12 cellular contexts compared by ENCODE assay signal in genomic region chr10:44992070-44992731, GRCh38. TPM values are rescaled to one million over a fixed set of nuclear protein-coding genes. Genes with fewer than 3 reads are reported as not detected.
DNase-seq lines count a peak whose midpoint lies in the region; ATAC-seq lines count a peak whose summit lies in the region.
"Had no signal": no experiment of that assay in that cellular context is flagged by ENCODE, and none has a peak within 500 bp of the region (broad histone marks: within the 10 kb centered on the region; RNA-seq: fewer than 3 reads in every experiment).

No MANE protein-coding gene starts in this region.

- no peak overlapping the region for H3K9ac ChIP-seq in GM23248

- no peak overlapping the region for H3K4me3 ChIP-seq in right cardiac atrium (ENCODE audit: low read length)
- no peak overlapping the region for H3K4me3 ChIP-seq in aorta (ENCODE audit: low read length in 2 of 2)
- no peak overlapping the region for H3K4me3 ChIP-seq in GM23248

- no peaks in the 10 kb centered on the region for H3K9me2 ChIP-seq in GM23248 (ENCODE audit: insufficient read depth)

- H3K4me2 ChIP-seq in GM23248 (ENCODE audit: unreplicated experiment), result no peak overlapping the region

- H2AFZ ChIP-seq in GM23248, result no peak overlapping the region

- peaks cover 10% of the 10 kb centered on the region for H3F3A ChIP-seq in GM23248 (ENCODE audit: insufficient read depth)

- intact Hi-C loops in Right ventricle myocardium superior (cut with DNase I) (loop anchor here (5.0 kb wide), 1 partner anchor 60 kb away; no protein-coding TSS in a partner anchor), left cardiac atrium (cut with DNase I) (no loop called here), right cardiac atrium (cut with DNase I) (no loop called here), posterior vena cava (cut with DNase I) (no loop called here), aorta (cut with DNase I) (no loop called here)

- DNase-seq in Right ventricle myocardium superior, result peak; percentile 81
- no peak for DNase-seq in left cardiac atrium
- DNase-seq in right cardiac atrium, result peak in 2 of 3 donors; percentile 57 to 63
- peak; percentile 74 for DNase-seq in posterior vena cava (ENCODE audit: low spot score)
- peak; percentile 57 to 76 for DNase-seq in aorta
- DNase-seq in GM23248, result no peak
- no peak for DNase-seq in NCI-H2107 (lab: John Stamatoyannopoulos, UW)
- no peak for DNase-seq in NCI-H1092 treated with DMSO at 0.1 percent for 48 hours (lab: John Stamatoyannopoulos, UW)
- DNase-seq: effector memory CD4-positive, alpha-beta T cell; GDM1; RPMI8226; WERI-Rb-1 had no signal

- WGBS in right cardiac atrium, result 74% methylated on average over 11 of the region's 11 CpGs
- 20 to 23% methylated on average over 11 of the region's 11 CpGs for WGBS in aorta, 2 donors
- WGBS in GM23248 (ENCODE audit: low coverage in 1 of 2, low lambda C conversion rate in 2 of 2, missing lambda C conversion rate in 2 of 2), 2 experiments, result 82 to 83% methylated on average over 11 of the region's 11 CpGs

- no peaks in the 10 kb centered on the region for H3K36me3 ChIP-seq in aorta (ENCODE audit: control insufficient read depth in 1 of 2, insufficient read depth in 2 of 2, low read length in 1 of 2)
- H3K36me3 ChIP-seq in GM23248 (ENCODE audit: low read depth), result no peaks in the 10 kb centered on the region
- H3K36me3 ChIP-seq: WERI-Rb-1 had no signal

- in situ Hi-C loops in GM23248 (cut with MboI), result loop anchor here (25.0 kb wide), 1 partner anchor 1330 kb away; no protein-coding TSS in a partner anchor

- no peaks in the 10 kb centered on the region for H4K20me1 ChIP-seq in GM23248 (ENCODE audit: insufficient read depth)

- ATAC-seq in Right ventricle myocardium superior (ENCODE audit: poor library complexity), result peak; percentile 25
- no peak for ATAC-seq in left cardiac atrium
- ATAC-seq in right cardiac atrium, result no peak
- peak; percentile 0 for ATAC-seq in aorta (ENCODE audit: low FRiP score)

- H3K27me3 ChIP-seq in right cardiac atrium (ENCODE audit: control insufficient read depth, insufficient read depth) (no peaks in the 10 kb centered on the region), aorta (ENCODE audit: control insufficient read depth in 1 of 2, insufficient read depth in 2 of 2, low read length in 1 of 2) (no peaks in the 10 kb centered on the region), GM23248 (replicated peaks; ENCODE audit: insufficient read depth) (no peaks in the 10 kb centered on the region)

- H3K9me3 ChIP-seq in right cardiac atrium (ENCODE audit: control insufficient read depth, low read length) (no peaks in the 10 kb centered on the region), aorta (ENCODE audit: control insufficient read depth, low read length) (no peaks in the 10 kb centered on the region), GM23248 (ENCODE audit: low read depth) (no peaks in the 10 kb centered on the region)

- H3K27ac ChIP-seq in right cardiac atrium (ENCODE audit: low read length) (peak overlapping the region; percentile 54), aorta (ENCODE audit: low read depth in 1 of 2, low read length in 2 of 2) (peak overlapping the region in 1 of 2 donors; percentile 39), GM23248 (no peak overlapping the region)
- H3K27ac ChIP-seq: WERI-Rb-1 had no signal

- no peaks in the 10 kb centered on the region for H3K79me2 ChIP-seq in GM23248 (ENCODE audit: insufficient read depth)

- H3K4me1 ChIP-seq in right cardiac atrium (ENCODE audit: control insufficient read depth, insufficient read depth, low read length) (peaks cover 28% of the 10 kb centered on the region), aorta (ENCODE audit: control insufficient read depth in 1 of 2, insufficient read depth in 2 of 2, low read length in 2 of 2) (peaks cover 8 to 13% of the 10 kb centered on the region in 2 donors), GM23248 (ENCODE audit: insufficient read depth) (peaks cover 25% of the 10 kb centered on the region)

RNA-seq across cellular contexts. Expression of gene ZNF22, which starts 8.5 kb away (rescaled TPM):
- total RNA-seq in Right ventricle myocardium superior (11.4 TPM), left cardiac atrium (10 to 100 TPM; 18.9 to 21.1 TPM), right cardiac atrium (10 to 100 TPM; 15.4 to 20.7 (median 19.2) TPM), posterior vena cava (10 to 100 TPM; 17.4 to 19.7 TPM), aorta (10 to 100 TPM; 19.6 to 20.9 TPM)
- polyA plus RNA-seq in right cardiac atrium (14.8 TPM), aorta (10 to 100 TPM; 12.4 to 20.3 TPM), GM23248 (2016; fragmentation: Nextera tagmentation; extraction: Ambion mirVana) (16.7 and 17.3 TPM in 2 replicates)
- 14.0 and 15.5 TPM in 2 replicates for total RNA-seq in GM23248 (2014; rRNA removed; shearing (Covaris generic))

RNA-seq across cellular contexts. Expression of gene DEPP1, which starts 13.6 kb away (rescaled TPM):
- total RNA-seq in Right ventricle myocardium superior, result 35.1 TPM
- 10 to 100 TPM; 36.7 to 49.2 TPM for total RNA-seq in left cardiac atrium
- 10 to 100 TPM; 18.8 to 43.8 (median 23.8) TPM for total RNA-seq in right cardiac atrium
- 32.5 TPM for polyA plus RNA-seq in right cardiac atrium
- 100 to 1,000 TPM in 1 of 2 donors, 10 to 100 TPM in 1; 58.8 to 105 TPM for total RNA-seq in posterior vena cava
- 100 to 1,000 TPM in 1 of 2 donors, 10 to 100 TPM in 1; 84.2 to 254 TPM for total RNA-seq in aorta
- 100 to 1,000 TPM in 1 of 2 donors, 10 to 100 TPM in 1; 55.2 to 492 TPM for polyA plus RNA-seq in aorta
- 7.0 and 10.1 TPM in 2 replicates for total RNA-seq in GM23248 (2014; rRNA removed; shearing (Covaris generic))
- polyA plus RNA-seq in GM23248 (2016; fragmentation: Nextera tagmentation; extraction: Ambion mirVana), result 10.2 and 13.8 TPM in 2 replicates

RNA-seq across cellular contexts. Expression of gene RASSF4, which starts 32.6 kb away (rescaled TPM):
- total RNA-seq in Right ventricle myocardium superior (87.5 TPM), left cardiac atrium (10 to 100 TPM; 48.9 to 71.5 TPM), right cardiac atrium (10 to 100 TPM; 57.9 to 92.1 (median 76.3) TPM), posterior vena cava (10 to 100 TPM; 15.5 to 37.9 TPM), aorta (10 to 100 TPM; 26.7 to 82.1 TPM)
- polyA plus RNA-seq in right cardiac atrium (45.4 TPM), aorta (10 to 100 TPM; 13.5 to 32.0 TPM), GM23248 (2016; fragmentation: Nextera tagmentation; extraction: Ambion mirVana) (2.3 and 2.9 TPM in 2 replicates)
- total RNA-seq in GM23248 (2014; rRNA removed; shearing (Covaris generic)), result 1.0 and 2.1 TPM in 2 replicates

Comparison
In these comparisons a context has a peak if more than half of its experiments do, and no peak if none do; other contexts are left out.
1. ATAC-seq: peak in Right ventricle myocardium superior (single experiment) and aorta (single experiment); none in left cardiac atrium (0 of 2) and right cardiac atrium (0 of 2).
2. DNase-seq: peak in Right ventricle myocardium superior (single experiment), right cardiac atrium (2 of 3), posterior vena cava (single experiment) and aorta (2 of 2); none in left cardiac atrium (single experiment), GM23248 (single experiment), NCI-H2107 (single experiment) and NCI-H1092 treated with DMSO at 0.1 percent for 48 hours (single experiment).